In genomic region chr6:13026557-13026956, GRCh38 we compare ENCODE assay signal across 21 cellular contexts.
DNase-seq lines count a peak whose midpoint lies in the region; ATAC-seq and TF ChIP-seq lines count a peak whose summit lies in the region.
"Had no signal": no experiment of that assay in that cellular context is flagged by ENCODE, and none has a peak within 500 bp of the region (broad histone marks: within the 10 kb centered on the region; RNA-seq: fewer than 3 reads in every experiment).

No MANE protein-coding gene starts in this region.

- intact Hi-C loops in left ventricle myocardium superior (cut with micrococcal nuclease) = no loop called here
- intact Hi-C loops in tibial artery (cut with DNase I; ENCODE audit: low total_unique reads) = loop anchor here (10.0 kb wide), 1 partner anchor 68 kb away; no protein-coding TSS in a partner anchor

- no peak overlapping the region for H3K4me3 ChIP-seq in WERI-Rb-1 (ENCODE audit: low read depth, low read length)
- H3K4me3 ChIP-seq in tibial artery = peak overlapping the region; percentile 7 to 23
- H3K4me3 ChIP-seq: A549; BLaER1 treated with 17β-estradiol and CSF1 and Interleukin-3, amounts not matched to agents 10 nM and 100 nM; cardiac muscle cell; prostate gland had no signal

- DNase-seq in NCI-H2227 (lab: John Stamatoyannopoulos, UW; ENCODE audit: unreplicated experiment) = peak; percentile 20
- no peak for DNase-seq in NCI-H2227 treated with DMSO at 0.1 percent for 48 hours (lab: John Stamatoyannopoulos, UW)
- peak; percentile 71 for DNase-seq in WERI-Rb-1
- peak; percentile 39 for DNase-seq in left ventricle myocardium superior
- no peak for DNase-seq in tibial artery
- DNase-seq in RPMI8226 = no peak
- DNase-seq: activated CD4-positive, alpha-beta memory T cell treated with anti-CD3 and anti-CD28 coated beads, Interleukin-2, amount 10 ng/mL, durations not matched to agents 7 days and 5 days; activated naive CD8-positive, alpha-beta T cell treated with anti-CD3 and anti-CD28 coated beads, Interleukin-2, amount 50 U/mL, for 24 hours; activated T-cell treated with anti-CD3 and anti-CD28 coated beads, Interleukin-2, amount 50 U/mL, for 4 hours; Karpas-422; mammary epithelial cell; naive B cell; SHP77 had no signal

- peak; percentile 69 for TF ChIP-seq CTCF in WERI-Rb-1 (IDR thresholded peaks at IDR 0.05; ENCODE audit: low read depth, low read length)
- TF ChIP-seq CTCF in tibial artery (IDR thresholded peaks at IDR 0.05) = no peak

- no peaks in the 10 kb centered on the region for H3K9me3 Mint-ChIP-seq in activated T-helper 17 cell treated with anti-CD3 and anti-CD28 coated beads, Interleukin-2, amount 50 U/mL, for 72 hours
- H3K9me3 Mint-ChIP-seq: activated CD4-positive, alpha-beta memory T cell treated with anti-CD3 and anti-CD28 coated beads, Interleukin-2, amount 10 ng/mL, durations not matched to agents 7 days and 5 days; activated naive CD8-positive, alpha-beta T cell treated with anti-CD3 and anti-CD28 coated beads, Interleukin-2, amount 50 U/mL, for 24 hours; activated T-cell treated with anti-CD3 and anti-CD28 coated beads, Interleukin-2, amount 50 U/mL, for 4 hours; naive B cell; T-helper 1 cell treated with Interleukin-12 subunit alpha and Interleukin-12 subunit beta and Interleukin-4 antibody, amounts not matched to agents 30 μg/mL and 1 μg/mL, for 36 hours had no signal

- no peaks in the 10 kb centered on the region for H3K36me3 ChIP-seq in WERI-Rb-1
- H3K36me3 ChIP-seq in tibial artery = no peaks in the 10 kb centered on the region
- H3K36me3 ChIP-seq: BLaER1 treated with 17β-estradiol and CSF1 and Interleukin-3, amounts not matched to agents 10 nM and 100 nM; cardiac muscle cell; prostate gland had no signal

- no peaks in the 10 kb centered on the region for H3K36me3 Mint-ChIP-seq in activated T-helper 17 cell treated with anti-CD3 and anti-CD28 coated beads, Interleukin-2, amount 50 U/mL, for 72 hours (ENCODE audit: low read depth)
- H3K36me3 Mint-ChIP-seq: naive B cell had no signal

- H3K27ac Mint-ChIP-seq in activated T-helper 17 cell treated with anti-CD3 and anti-CD28 coated beads, Interleukin-2, amount 50 U/mL, for 72 hours = no peak overlapping the region
- H3K27ac Mint-ChIP-seq: activated CD4-positive, alpha-beta memory T cell treated with anti-CD3 and anti-CD28 coated beads, Interleukin-2, amount 10 ng/mL, durations not matched to agents 7 days and 5 days; activated naive CD8-positive, alpha-beta T cell treated with anti-CD3 and anti-CD28 coated beads, Interleukin-2, amount 50 U/mL, for 24 hours; naive B cell; T-helper 1 cell treated with Interleukin-12 subunit alpha and Interleukin-12 subunit beta and Interleukin-4 antibody, amounts not matched to agents 30 μg/mL and 1 μg/mL, for 36 hours had no signal

- no peaks in the 10 kb centered on the region for H3K27me3 ChIP-seq in WERI-Rb-1 (ENCODE audit: insufficient read depth, low read depth, severe bottlenecking)
- no peaks in the 10 kb centered on the region for H3K27me3 ChIP-seq in tibial artery
- H3K27me3 ChIP-seq: BLaER1 treated with 17β-estradiol and CSF1 and Interleukin-3, amounts not matched to agents 10 nM and 100 nM had no signal

- peaks cover 0 to 87% (median 19%) of the 10 kb centered on the region in 4 donors for H3K4me1 ChIP-seq in tibial artery
- H3K4me1 ChIP-seq: A549; BLaER1 treated with 17β-estradiol and CSF1 and Interleukin-3, amounts not matched to agents 10 nM and 100 nM; prostate gland had no signal

- H3K27ac ChIP-seq in WERI-Rb-1 = peak overlapping the region; percentile 40
- peak overlapping the region; percentile 45 to 66 for H3K27ac ChIP-seq in tibial artery
- H3K27ac ChIP-seq: A549; BLaER1 treated with 17β-estradiol and CSF1 and Interleukin-3, amounts not matched to agents 10 nM and 100 nM; cardiac muscle cell; prostate gland; VCaP had no signal

- peaks cover 35% of the 10 kb centered on the region for H3K27me3 Mint-ChIP-seq in activated T-helper 17 cell treated with anti-CD3 and anti-CD28 coated beads, Interleukin-2, amount 50 U/mL, for 72 hours

- H3K9me3 ChIP-seq in WERI-Rb-1 (ENCODE audit: severe bottlenecking) = no peaks in the 10 kb centered on the region
- H3K9me3 ChIP-seq in tibial artery = no peaks in the 10 kb centered on the region
- H3K9me3 ChIP-seq: A549; BLaER1 treated with 17β-estradiol and CSF1 and Interleukin-3, amounts not matched to agents 10 nM and 100 nM; prostate gland had no signal

- H3K4me3 Mint-ChIP-seq in activated T-helper 17 cell treated with anti-CD3 and anti-CD28 coated beads, Interleukin-2, amount 50 U/mL, for 72 hours = no peak overlapping the region
- H3K4me3 Mint-ChIP-seq: activated CD4-positive, alpha-beta memory T cell treated with anti-CD3 and anti-CD28 coated beads, Interleukin-2, amount 10 ng/mL, durations not matched to agents 7 days and 5 days; activated naive CD8-positive, alpha-beta T cell treated with anti-CD3 and anti-CD28 coated beads, Interleukin-2, amount 50 U/mL, for 24 hours; activated T-cell treated with anti-CD3 and anti-CD28 coated beads, Interleukin-2, amount 50 U/mL, for 4 hours; naive B cell; T-helper 1 cell treated with Interleukin-12 subunit alpha and Interleukin-12 subunit beta and Interleukin-4 antibody, amounts not matched to agents 30 μg/mL and 1 μg/mL, for 36 hours had no signal

- ATAC-seq in left ventricle myocardium superior (peak; percentile 83), HG03025 (IDR thresholded peaks at IDR 0.05; ENCODE audit: low FRiP score, unreplicated experiment) (no peak)
- ATAC-seq in activated T-helper 17 cell treated with anti-CD3 and anti-CD28 coated beads, Interleukin-2, amount 50 U/mL, for 72 hours (replicated peaks) = no peak
- ATAC-seq: A549; activated naive CD8-positive, alpha-beta T cell treated with anti-CD3 and anti-CD28 coated beads, Interleukin-2, amount 50 U/mL, for 24 hours; activated T-cell treated with anti-CD3 and anti-CD28 coated beads, Interleukin-2, amount 50 U/mL, for 4 hours had no signal

- no peaks in the 10 kb centered on the region for H3K4me1 Mint-ChIP-seq in activated T-helper 17 cell treated with anti-CD3 and anti-CD28 coated beads, Interleukin-2, amount 50 U/mL, for 72 hours
- H3K4me1 Mint-ChIP-seq: activated CD4-positive, alpha-beta memory T cell treated with anti-CD3 and anti-CD28 coated beads, Interleukin-2, amount 10 ng/mL, durations not matched to agents 7 days and 5 days; activated naive CD8-positive, alpha-beta T cell treated with anti-CD3 and anti-CD28 coated beads, Interleukin-2, amount 50 U/mL, for 24 hours had no signal

Comparison
In these comparisons a context has a peak if more than half of its experiments do, and no peak if none do; other contexts are left out.
1. DNase-seq: peak in NCI-H2227 (single experiment), WERI-Rb-1 (single experiment) and left ventricle myocardium superior (single experiment); none in NCI-H2227 treated with DMSO at 0.1 percent for 48 hours (single experiment), tibial artery (0 of 2) and RPMI8226 (single experiment).